Comparison of ENCODE assay signal across 1 cellular context in genomic region chr11:126348806-126349582, GRCh38.
A peak's percentile ranks its signal among the peaks of the same experiment; 100 is the strongest.
TF ChIP-seq lines count a peak whose summit lies in the region.

No MANE protein-coding gene starts in this region.

TF ChIP-seq in endothelial cell of umbilical vein, 7 proteins besides CTCF, POLR2A, EP300 and RAD21 (continued from another document):
- peak; percentile 46 for TF ChIP-seq MAX (IDR thresholded peaks at IDR 0.05; ENCODE audit: insufficient read depth, insufficient read length)
